Comparison of ENCODE assay signal across 1 cellular context in the genomic region with DNA sequence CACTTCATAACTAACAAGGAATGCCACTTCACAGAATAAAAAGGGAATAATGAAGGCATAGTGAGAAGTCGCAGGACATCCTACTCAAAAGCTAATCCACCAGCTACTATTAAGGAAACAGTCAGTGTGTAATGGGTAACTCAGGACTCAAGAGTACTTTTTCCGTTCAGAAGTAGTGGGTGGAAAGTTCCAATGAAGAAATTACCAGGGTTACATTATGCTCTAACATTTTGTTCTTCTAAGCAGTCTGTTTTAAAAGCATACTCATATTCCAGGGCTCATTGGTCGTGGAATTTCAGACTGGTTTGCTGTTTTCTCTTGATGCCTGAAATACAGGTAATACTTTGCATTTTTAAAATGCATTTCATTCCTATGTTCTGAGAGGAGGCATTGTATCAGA.
TF ChIP-seq lines count a peak whose summit lies in the region.

No MANE protein-coding gene starts in this region.

TF ChIP-seq in A549, 52 proteins besides CTCF, POLR2A, EP300 and RAD21 (continued from another document):
- TF ChIP-seq REST (IDR thresholded peaks at IDR 0.05) = no peak
- no peak for TF ChIP-seq JUN (IDR thresholded peaks at IDR 0.05)
- TF ChIP-seq CEBPB (IDR thresholded peaks at IDR 0.05) = no peak
- TF ChIP-seq RARB (CRISPR knock-in tag; IDR thresholded peaks at IDR 0.05) = no peak
- TF ChIP-seq CBX8 (IDR thresholded peaks at IDR 0.05) = no peak
- no peak for TF ChIP-seq TFCP2L1 (CRISPR knock-in tag; IDR thresholded peaks at IDR 0.05)
- TF ChIP-seq, protein P1, sequence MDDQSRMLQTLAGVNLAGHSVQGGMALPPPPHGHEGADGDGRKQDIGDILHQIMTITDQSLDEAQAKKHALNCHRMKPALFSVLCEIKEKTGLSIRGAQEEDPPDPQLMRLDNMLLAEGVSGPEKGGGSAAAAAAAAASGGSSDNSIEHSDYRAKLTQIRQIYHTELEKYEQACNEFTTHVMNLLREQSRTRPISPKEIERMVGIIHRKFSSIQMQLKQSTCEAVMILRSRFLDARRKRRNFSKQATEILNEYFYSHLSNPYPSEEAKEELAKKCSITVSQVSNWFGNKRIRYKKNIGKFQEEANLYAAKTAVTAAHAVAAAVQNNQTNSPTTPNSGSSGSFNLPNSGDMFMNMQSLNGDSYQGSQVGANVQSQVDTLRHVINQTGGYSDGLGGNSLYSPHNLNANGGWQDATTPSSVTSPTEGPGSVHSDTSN (IDR thresholded peaks at IDR 0.05) = no peak
- no peak for TF ChIP-seq RCOR1 (IDR thresholded peaks at IDR 0.05; ENCODE audit: low read depth, low read length)
- TF ChIP-seq, protein P2, sequence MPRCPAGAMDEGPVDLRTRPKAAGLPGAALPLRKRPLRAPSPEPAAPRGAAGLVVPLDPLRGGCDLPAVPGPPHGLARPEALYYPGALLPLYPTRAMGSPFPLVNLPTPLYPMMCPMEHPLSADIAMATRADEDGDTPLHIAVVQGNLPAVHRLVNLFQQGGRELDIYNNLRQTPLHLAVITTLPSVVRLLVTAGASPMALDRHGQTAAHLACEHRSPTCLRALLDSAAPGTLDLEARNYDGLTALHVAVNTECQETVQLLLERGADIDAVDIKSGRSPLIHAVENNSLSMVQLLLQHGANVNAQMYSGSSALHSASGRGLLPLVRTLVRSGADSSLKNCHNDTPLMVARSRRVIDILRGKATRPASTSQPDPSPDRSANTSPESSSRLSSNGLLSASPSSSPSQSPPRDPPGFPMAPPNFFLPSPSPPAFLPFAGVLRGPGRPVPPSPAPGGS (IDR thresholded peaks at IDR 0.05) = no peak
- TF ChIP-seq HOXB5 (CRISPR knock-in tag; IDR thresholded peaks at IDR 0.05) = no peak
- no peak for TF ChIP-seq MYC (IDR thresholded peaks at IDR 0.05; ENCODE audit: borderline replicate concordance, low read length)
- TF ChIP-seq FOSL2 (IDR thresholded peaks at IDR 0.05) = no peak
- TF ChIP-seq FOSL2 (CRISPR knock-in tag; IDR thresholded peaks at IDR 0.05) = no peak
TF ChIP-seq in A549: peak in this region for 0.
